In genomic region chr7:130872756-130873448, GRCh38 we compare ENCODE assay signal across 14 cellular contexts.
DNase-seq lines count a peak whose midpoint lies in the region; ATAC-seq and TF ChIP-seq lines count a peak whose summit lies in the region.
"Had no signal": no experiment of that assay in that cellular context is flagged by ENCODE, and none has a peak within 500 bp of the region (broad histone marks: within the 10 kb centered on the region; RNA-seq: fewer than 3 reads in every experiment).

No MANE protein-coding gene starts in this region.

- no peaks in the 10 kb centered on the region for H3K9me3 ChIP-seq in HCT116 (ENCODE audit: control insufficient read depth in 1 of 2, insufficient read depth in 1 of 2, low read depth in 1 of 2, low read length in 2 of 2)
- no peaks in the 10 kb centered on the region for H3K9me3 ChIP-seq in naive thymus-derived CD4-positive, alpha-beta T cell (ENCODE audit: control insufficient read depth in 2 of 3, low read length in 3 of 3)
- H3K9me3 ChIP-seq: ovary, upper lobe of left lung had no signal

- H3K9ac ChIP-seq in HCT116 (ENCODE audit: low read length), result 0 out of 2 replicates have a peak overlapping the region, but pooled peaks have one; percentile 10

- no peak overlapping the region for H3K27ac Mint-ChIP-seq in activated CD8-positive, alpha-beta memory T cell treated with anti-CD3 and anti-CD28 coated beads, Interleukin-2, amount 10 ng/mL, durations not matched to agents 7 days and 5 days
- H3K27ac Mint-ChIP-seq in activated T-cell treated with anti-CD3 and anti-CD28 coated beads, Interleukin-2, amount 50 U/mL, for 72 hours, result peak overlapping the region; percentile 43
- peak overlapping the region in 5 of 9 donors; percentile 40 to 87 (median 43) for H3K27ac Mint-ChIP-seq in naive thymus-derived CD4-positive, alpha-beta T cell
- H3K27ac Mint-ChIP-seq in nephron progenitor cell, result no peak overlapping the region
- H3K27ac Mint-ChIP-seq: dendritic cell treated with granulocyte-macrophage colony-stimulating factor and Interleukin-4, amounts not matched to agents 40 ng/mL and 50 ng/mL, for 4 days had no signal

- DNase-seq in activated CD8-positive, alpha-beta memory T cell treated with anti-CD3 and anti-CD28 coated beads for 24 hours, result peak; percentile 71
- no peak for DNase-seq in activated CD8-positive, alpha-beta memory T cell treated with anti-CD3 and anti-CD28 coated beads, Interleukin-2, amount 10 ng/mL, durations not matched to agents 7 days and 5 days
- DNase-seq in HCT116 (ENCODE audit: low read depth, low spot score) (no peak), nephron progenitor cell (no peak), activated gamma-delta T cell (lab: John Stamatoyannopoulos, UW) (no peak), HK-2 (ENCODE audit: unreplicated experiment) (no peak)
- DNase-seq in activated T-cell treated with anti-CD3 and anti-CD28 coated beads, Interleukin-2, amount 50 U/mL, for 72 hours, result no peak
- no peak for DNase-seq in naive thymus-derived CD4-positive, alpha-beta T cell
- DNase-seq: aorta, NCI-H1436 treated with DMSO at 0.1 percent for 48 hours, NCI-H524, ovary, upper lobe of left lung had no signal

- no peaks in the 10 kb centered on the region for H4K20me1 ChIP-seq in HCT116 (ENCODE audit: insufficient read depth)

- no peak overlapping the region for H3K4me3 Mint-ChIP-seq in activated CD8-positive, alpha-beta memory T cell treated with anti-CD3 and anti-CD28 coated beads, Interleukin-2, amount 10 ng/mL, durations not matched to agents 7 days and 5 days
- no peak overlapping the region for H3K4me3 Mint-ChIP-seq in activated T-cell treated with anti-CD3 and anti-CD28 coated beads, Interleukin-2, amount 50 U/mL, for 72 hours
- no peak overlapping the region for H3K4me3 Mint-ChIP-seq in naive thymus-derived CD4-positive, alpha-beta T cell
- H3K4me3 Mint-ChIP-seq in nephron progenitor cell, result no peak overlapping the region
- H3K4me3 Mint-ChIP-seq: dendritic cell treated with granulocyte-macrophage colony-stimulating factor and Interleukin-4, amounts not matched to agents 40 ng/mL and 50 ng/mL, for 4 days had no signal

- RAD21 ChIA-PET in HCT116 (lab: Charles Lee; ENCODE audit: low non-redundant PET in 1 of 2, low total read pairs in 2 of 2, uncharacterized antibody in 2 of 2, unreplicated experiment in 2 of 2), result no interaction called here

- H3K4me3 ChIP-seq in HCT116 (replicated peaks in 1 of 2; ENCODE audit: low read depth in 1 of 2, low read length in 2 of 2), result no peak overlapping the region
- H3K4me3 ChIP-seq in naive thymus-derived CD4-positive, alpha-beta T cell (ENCODE audit: low read length), result no peak overlapping the region
- H3K4me3 ChIP-seq: ovary, upper lobe of left lung had no signal

- TF ChIP-seq RAD21 in HCT116 (IDR thresholded peaks at IDR 0.05; ENCODE audit: low read depth), result no peak

- POLR2A ChIA-PET in HCT116 (lab: Charles Lee), result interaction anchor here (1.1 kb wide), 1 partner anchor 43 kb away, joined by 3 read pairs; no protein-coding TSS in a partner anchor
- POLR2A ChIA-PET in naive thymus-derived CD4-positive, alpha-beta T cell (lab: Charles Lee), result interaction anchor here (0.5 kb wide), 1 partner anchor 163 kb away, joined by 7 read pairs; no protein-coding TSS in a partner anchor

- H3K27me3 Mint-ChIP-seq in activated CD8-positive, alpha-beta memory T cell treated with anti-CD3 and anti-CD28 coated beads, Interleukin-2, amount 10 ng/mL, durations not matched to agents 7 days and 5 days, result no peaks in the 10 kb centered on the region
- no peaks in the 10 kb centered on the region for H3K27me3 Mint-ChIP-seq in activated T-cell treated with anti-CD3 and anti-CD28 coated beads, Interleukin-2, amount 50 U/mL, for 72 hours (ENCODE audit: low read depth)
- no peaks in the 10 kb centered on the region for H3K27me3 Mint-ChIP-seq in naive thymus-derived CD4-positive, alpha-beta T cell
- no peaks in the 10 kb centered on the region for H3K27me3 Mint-ChIP-seq in nephron progenitor cell (ENCODE audit: low read depth, poor library complexity)
- H3K27me3 Mint-ChIP-seq: dendritic cell treated with granulocyte-macrophage colony-stimulating factor and Interleukin-4, amounts not matched to agents 40 ng/mL and 50 ng/mL, for 4 days had no signal

- H3K9me2 ChIP-seq in HCT116 (ENCODE audit: insufficient read depth), result no peaks in the 10 kb centered on the region

- no peaks in the 10 kb centered on the region for H3K9me3 Mint-ChIP-seq in activated CD8-positive, alpha-beta memory T cell treated with anti-CD3 and anti-CD28 coated beads, Interleukin-2, amount 10 ng/mL, durations not matched to agents 7 days and 5 days (ENCODE audit: low read depth)
- no peaks in the 10 kb centered on the region for H3K9me3 Mint-ChIP-seq in activated T-cell treated with anti-CD3 and anti-CD28 coated beads, Interleukin-2, amount 50 U/mL, for 72 hours
- peaks cover 0 to 2% (median 0%) of the 10 kb centered on the region in 11 donors for H3K9me3 Mint-ChIP-seq in naive thymus-derived CD4-positive, alpha-beta T cell
- no peaks in the 10 kb centered on the region for H3K9me3 Mint-ChIP-seq in nephron progenitor cell
- H3K9me3 Mint-ChIP-seq: dendritic cell treated with granulocyte-macrophage colony-stimulating factor and Interleukin-4, amounts not matched to agents 40 ng/mL and 50 ng/mL, for 4 days had no signal

- TF ChIP-seq CTCF in HCT116 (IDR thresholded peaks at IDR 0.05 in 2 of 3, conservative IDR thresholded peaks at IDR 0.05 in 1 of 3; ENCODE audit: borderline replicate concordance in 1 of 3, insufficient read depth in 1 of 3, low read depth in 2 of 3, low read length in 2 of 3), result no peak
- TF ChIP-seq CTCF in nephron progenitor cell (IDR thresholded peaks at IDR 0.05), result no peak

- H3K27ac ChIP-seq in HCT116 (ENCODE audit: low read depth, low read length), result peak overlapping the region; percentile 100
- no peak overlapping the region for H3K27ac ChIP-seq in naive thymus-derived CD4-positive, alpha-beta T cell (ENCODE audit: low read depth, low read length)
- H3K27ac ChIP-seq: ovary, upper lobe of left lung had no signal

- H3K27me3 ChIP-seq in HCT116 (ENCODE audit: insufficient read depth, low read length), result no peaks in the 10 kb centered on the region
- H3K27me3 ChIP-seq in naive thymus-derived CD4-positive, alpha-beta T cell (ENCODE audit: control insufficient read depth in 2 of 2, insufficient read depth in 2 of 2, low read length in 2 of 2), result no peaks in the 10 kb centered on the region
- H3K27me3 ChIP-seq: ovary, upper lobe of left lung had no signal

- TSS peak; percentile 2 for BruUV-seq in HCT116 (replicated peaks; lab: Mats Ljungman, UMichigan)

- H3K36me3 ChIP-seq in HCT116 (ENCODE audit: control insufficient read depth in 1 of 2, insufficient read depth in 2 of 2, low read length in 2 of 2), result peaks cover 2 to 61% of the 10 kb centered on the region in 2 experiments; a peak in 3 of 4 replicates
- H3K36me3 ChIP-seq in naive thymus-derived CD4-positive, alpha-beta T cell (ENCODE audit: control insufficient read depth in 2 of 3, insufficient read depth in 3 of 3, low read length in 3 of 3), result peaks cover 0 to 41% (median 7%) of the 10 kb centered on the region in 3 experiments
- H3K36me3 ChIP-seq: ovary had no signal

- no peak overlapping the region for H2AFZ ChIP-seq in HCT116 (ENCODE audit: low read depth, low read length, poor library complexity, severe bottlenecking)

- no peak for ATAC-seq in activated CD8-positive, alpha-beta memory T cell treated with anti-CD3 and anti-CD28 coated beads, Interleukin-2, amount 10 ng/mL, durations not matched to agents 7 days and 5 days
- ATAC-seq in HCT116, result peak; percentile 20; the same call in 1 of the 2 replicates
- peak in 1 of 2 donors; percentile 20 for ATAC-seq in activated T-cell treated with anti-CD3 and anti-CD28 coated beads, Interleukin-2, amount 50 U/mL, for 72 hours (replicated peaks in 1 of 2)
- no peak for ATAC-seq in naive thymus-derived CD4-positive, alpha-beta T cell

- H3K79me2 ChIP-seq in HCT116 (ENCODE audit: insufficient read depth, low read length), result peaks cover 43% of the 10 kb centered on the region

- H3K36me3 Mint-ChIP-seq in activated CD8-positive, alpha-beta memory T cell treated with anti-CD3 and anti-CD28 coated beads, Interleukin-2, amount 10 ng/mL, durations not matched to agents 7 days and 5 days, result peaks cover 50% of the 10 kb centered on the region
- peaks cover 14 to 68% of the 10 kb centered on the region in 2 donors for H3K36me3 Mint-ChIP-seq in activated T-cell treated with anti-CD3 and anti-CD28 coated beads, Interleukin-2, amount 50 U/mL, for 72 hours (ENCODE audit: insufficient read depth in 2 of 2)
- peaks cover 12 to 53% (median 45%) of the 10 kb centered on the region in 5 donors for H3K36me3 Mint-ChIP-seq in naive thymus-derived CD4-positive, alpha-beta T cell
- no peaks in the 10 kb centered on the region for H3K36me3 Mint-ChIP-seq in nephron progenitor cell (ENCODE audit: low read depth)

- intact Hi-C loops in HCT116 (cut with micrococcal nuclease), result no loop called here
- intact Hi-C loops in naive thymus-derived CD4-positive, alpha-beta T cell (cut with micrococcal nuclease), result no loop called here

- H3K4me1 ChIP-seq in HCT116 (ENCODE audit: control insufficient read depth in 1 of 2, insufficient read depth in 2 of 2, low read length in 2 of 2), result peaks cover 60 to 94% of the 10 kb centered on the region in 2 experiments
- peaks cover 4% of the 10 kb centered on the region in 2 donors for H3K4me1 ChIP-seq in naive thymus-derived CD4-positive, alpha-beta T cell (ENCODE audit: control insufficient read depth in 2 of 2, insufficient read depth in 2 of 2, low read length in 2 of 2)

- TF ChIP-seq POLR2A in HCT116 (IDR thresholded peaks at IDR 0.05; ENCODE audit: borderline replicate concordance, extremely low read depth, insufficient read depth, insufficient read length), result no peak

- peaks cover 22% of the 10 kb centered on the region for H3K4me1 Mint-ChIP-seq in activated CD8-positive, alpha-beta memory T cell treated with anti-CD3 and anti-CD28 coated beads, Interleukin-2, amount 10 ng/mL, durations not matched to agents 7 days and 5 days
- peaks cover 43% of the 10 kb centered on the region for H3K4me1 Mint-ChIP-seq in activated T-cell treated with anti-CD3 and anti-CD28 coated beads, Interleukin-2, amount 50 U/mL, for 72 hours (ENCODE audit: low read depth)
- H3K4me1 Mint-ChIP-seq in naive thymus-derived CD4-positive, alpha-beta T cell, result peaks cover 13 to 36% (median 31%) of the 10 kb centered on the region in 7 donors
- peaks cover 21% of the 10 kb centered on the region for H3K4me1 Mint-ChIP-seq in nephron progenitor cell

- CTCF ChIA-PET in activated CD8-positive, alpha-beta memory T cell treated with anti-CD3 and anti-CD28 coated beads, Interleukin-2, amount 10 ng/mL, durations not matched to agents 7 days and 5 days (lab: Charles Lee), result interaction anchor here (1.7 kb wide), 1 partner anchor 24 kb away, joined by 5 read pairs; no protein-coding TSS in a partner anchor
- CTCF ChIA-PET in HCT116 (lab: Charles Lee), result interaction anchor here (0.6 to 3.8 kb wide), 4 partner anchors 22 to 301 kb away, joined by 3 to 26 read pairs (median 3); no protein-coding TSS in a partner anchor
- CTCF ChIA-PET in naive thymus-derived CD4-positive, alpha-beta T cell (lab: Charles Lee), result no interaction called here

- H3K4me2 ChIP-seq in HCT116 (ENCODE audit: low read length), result no peak overlapping the region; the same call in 1 of the 2 replicates

TF ChIP-seq in HCT116, 20 proteins besides CTCF, POLR2A, EP300 and RAD21 (continues in another document):
- TF ChIP-seq POLR2AphosphoS5 (IDR thresholded peaks at IDR 0.05; ENCODE audit: low read depth, low read length), result peak; percentile 84
- TF ChIP-seq SP1 (IDR thresholded peaks at IDR 0.05; ENCODE audit: low read depth), result no peak

Comparison
In these comparisons a context has a peak if more than half of its experiments do, and no peak if none do; other contexts are left out.
1. H3K27ac Mint-ChIP-seq: peak in activated T-cell treated with anti-CD3 and anti-CD28 coated beads, Interleukin-2, amount 50 U/mL, for 72 hours (single experiment) and naive thymus-derived CD4-positive, alpha-beta T cell (5 of 9); none in activated CD8-positive, alpha-beta memory T cell treated with anti-CD3 and anti-CD28 coated beads, Interleukin-2, amount 10 ng/mL, durations not matched to agents 7 days and 5 days (single experiment) and nephron progenitor cell (single experiment).